ENCODE assay signal across 15 cellular contexts in genomic region chr10:85621562-85621961, GRCh38.
A peak's percentile ranks its signal among the peaks of the same experiment; 100 is the strongest.
DNase-seq lines count a peak whose midpoint lies in the region; ATAC-seq and TF ChIP-seq lines count a peak whose summit lies in the region.
"Had no signal": no experiment of that assay in that cellular context is flagged by ENCODE, and none has a peak within 500 bp of the region (broad histone marks: within the 10 kb centered on the region; RNA-seq: fewer than 3 reads in every experiment).

No MANE protein-coding gene starts in this region.

- no peaks in the 10 kb centered on the region for H3K36me3 ChIP-seq in CD4-positive, CD25-positive, alpha-beta regulatory T cell (ENCODE audit: control insufficient read depth, insufficient read depth, low read length)
- H3K36me3 ChIP-seq in colonic mucosa, result no peaks in the 10 kb centered on the region
- H3K36me3 ChIP-seq in mucosa of rectum (ENCODE audit: control insufficient read depth in 2 of 2, insufficient read depth in 2 of 2, low read length in 2 of 2), result no peaks in the 10 kb centered on the region
- no peaks in the 10 kb centered on the region for H3K36me3 ChIP-seq in transverse colon
- H3K36me3 ChIP-seq in H7 (replicated peaks; ENCODE audit: control insufficient read depth, insufficient read depth, low read length), result no peaks in the 10 kb centered on the region
- H3K36me3 ChIP-seq: BE2C, HAP-1 had no signal

- H3K36me3 Mint-ChIP-seq in CD4-positive, CD25-positive, alpha-beta regulatory T cell, result no peaks in the 10 kb centered on the region
- H3K36me3 Mint-ChIP-seq: CD8-positive, alpha-beta T cell had no signal

- H3K27me3 ChIP-seq in CD4-positive, CD25-positive, alpha-beta regulatory T cell (ENCODE audit: control insufficient read depth, insufficient read depth, low read length), result no peaks in the 10 kb centered on the region
- H3K27me3 ChIP-seq in colonic mucosa (no peaks in the 10 kb centered on the region), mucosa of rectum (ENCODE audit: control insufficient read depth in 2 of 2, insufficient read depth in 2 of 2, low read length in 2 of 2) (no peaks in the 10 kb centered on the region), transverse colon (no peaks in the 10 kb centered on the region), H7 (ENCODE audit: control insufficient read depth, insufficient read depth, low read length) (no peaks in the 10 kb centered on the region)
- H3K27me3 ChIP-seq: BE2C had no signal

- WGBS in transverse colon (ENCODE audit: low coverage in 1 of 2), 2 donors, result 19 to 40% methylated on average over 1 to 2 of the region's 2 CpGs

- H3K9me3 ChIP-seq in CD4-positive, CD25-positive, alpha-beta regulatory T cell (ENCODE audit: control insufficient read depth in 2 of 2, low read length in 2 of 2), result no peaks in the 10 kb centered on the region
- no peaks in the 10 kb centered on the region for H3K9me3 ChIP-seq in colonic mucosa
- no peaks in the 10 kb centered on the region for H3K9me3 ChIP-seq in mucosa of rectum (ENCODE audit: control insufficient read depth in 2 of 2, low read length in 2 of 2)
- no peaks in the 10 kb centered on the region for H3K9me3 ChIP-seq in transverse colon
- H3K9me3 ChIP-seq: BE2C, HAP-1 had no signal

- no peak overlapping the region for H3K4me3 Mint-ChIP-seq in CD4-positive, CD25-positive, alpha-beta regulatory T cell
- H3K4me3 Mint-ChIP-seq: CD8-positive, alpha-beta T cell; HFFc6 had no signal

- no peak overlapping the region for H3K27ac ChIP-seq in CD4-positive, CD25-positive, alpha-beta regulatory T cell (ENCODE audit: insufficient read depth, low read length, poor library complexity, severe bottlenecking)
- H3K27ac ChIP-seq in colonic mucosa, result peak overlapping the region; percentile 64
- peak overlapping the region; percentile 40 to 64 for H3K27ac ChIP-seq in mucosa of rectum (ENCODE audit: low read depth in 2 of 2, low read length in 2 of 2)
- H3K27ac ChIP-seq in transverse colon, result peak overlapping the region; percentile 40 to 60 (median 52)
- H3K27ac ChIP-seq: C4-2B had no signal

- no peaks in the 10 kb centered on the region for H3K4me1 ChIP-seq in CD4-positive, CD25-positive, alpha-beta regulatory T cell (ENCODE audit: control insufficient read depth, insufficient read depth, low read length, poor library complexity, severe bottlenecking)
- H3K4me1 ChIP-seq in colonic mucosa (no peaks in the 10 kb centered on the region), mucosa of rectum (ENCODE audit: control insufficient read depth in 2 of 2, insufficient read depth in 2 of 2, low read length in 2 of 2) (peaks cover 12 to 23% of the 10 kb centered on the region in 2 donors), transverse colon (peaks cover 0 to 15% (median 9%) of the 10 kb centered on the region in 4 donors)
- H3K4me1 ChIP-seq: BE2C, HAP-1 had no signal

- TF ChIP-seq CTCF in colonic mucosa (IDR thresholded peaks at IDR 0.05) (no peak), transverse colon (IDR thresholded peaks at IDR 0.05) (no peak)

- peak overlapping the region in 2 of 3 donors; percentile 3 to 54 for H3K27ac Mint-ChIP-seq in CD4-positive, CD25-positive, alpha-beta regulatory T cell
- H3K27ac Mint-ChIP-seq: CD8-positive, alpha-beta T cell; HFFc6 had no signal

- ATAC-seq in CD4-positive, CD25-positive, alpha-beta regulatory T cell (ENCODE audit: low read depth in 2 of 2), result no peak
- ATAC-seq in HG03521 (IDR thresholded peaks at IDR 0.05; ENCODE audit: unreplicated experiment), result no peak
- ATAC-seq: CD8-positive, alpha-beta T cell had no signal

- H3K4me3 ChIP-seq in CD4-positive, CD25-positive, alpha-beta regulatory T cell (ENCODE audit: low read depth, low read length), result no peak overlapping the region
- H3K4me3 ChIP-seq in colonic mucosa (no peak overlapping the region), mucosa of rectum (ENCODE audit: low read length in 2 of 2) (peak overlapping the region in 1 of 2 donors; percentile 15), transverse colon (no peak overlapping the region), H7 (ENCODE audit: insufficient read depth, low read depth, low read length) (no peak overlapping the region)
- H3K4me3 ChIP-seq: HAP-1 had no signal

- no peak for TF ChIP-seq POLR2A in transverse colon (IDR thresholded peaks at IDR 0.05)

- in situ Hi-C loops in transverse colon (cut with MboI; ENCODE audit: low pct_ligation_motif_present in 1 of 4, low pct_unique_long_range_greater_than_20kb in 1 of 4, low sequenced_read_pairs in 3 of 4), result no loop called here

- H3K9ac ChIP-seq in colonic mucosa (ENCODE audit: low read depth in 2 of 2, low read length in 2 of 2) (no peak overlapping the region), mucosa of rectum (ENCODE audit: low read depth in 1 of 2, low read length in 2 of 2) (no peak overlapping the region)

- H3K4me1 Mint-ChIP-seq in CD4-positive, CD25-positive, alpha-beta regulatory T cell, result peaks cover 0 to 16% (median 5%) of the 10 kb centered on the region in 4 donors

- intact Hi-C loops in colonic mucosa (cut with DNase I), result no loop called here
- intact Hi-C loops in transverse colon (cut with DNase I; ENCODE audit: low total_unique reads), result no loop called here

- no peaks in the 10 kb centered on the region for H3K27me3 Mint-ChIP-seq in CD4-positive, CD25-positive, alpha-beta regulatory T cell

- TF ChIP-seq EP300 in transverse colon (IDR thresholded peaks at IDR 0.05; ENCODE audit: low read depth), result no peak

- DNase-seq in CD4-positive, CD25-positive, alpha-beta regulatory T cell, result no peak
- DNase-seq in colonic mucosa (peak; percentile 73), transverse colon (peak; percentile 17), foreskin melanocyte (no peak), H7 (no peak)
- DNase-seq: BE2C, DMS53, GF-D8, GOT3, HFFc6 had no signal

- H3K9me3 Mint-ChIP-seq in CD4-positive, CD25-positive, alpha-beta regulatory T cell, result no peaks in the 10 kb centered on the region
- H3K9me3 Mint-ChIP-seq: CD8-positive, alpha-beta T cell had no signal

Comparison
In these comparisons a context has a peak if more than half of its experiments do, and no peak if none do; other contexts are left out.
1. DNase-seq: peak in colonic mucosa (single experiment) and transverse colon (single experiment); none in CD4-positive, CD25-positive, alpha-beta regulatory T cell (0 of 3), foreskin melanocyte (single experiment) and H7 (single experiment).